ENCODE assay signal across 1 cellular context in genomic region chr16:66611911-66612310, GRCh38.
TF ChIP-seq lines count a peak whose summit lies in the region.

No MANE protein-coding gene starts in this region.

TF ChIP-seq in K562, 482 proteins besides CTCF, POLR2A, EP300 and RAD21:
- peak; percentile 34; the same call in 1 of the 2 replicates for TF ChIP-seq POLR2G (IDR thresholded peaks at IDR 0.05; ENCODE audit: low read depth, low read length)
